In genomic region chr9:83986223-83986622, GRCh38 we compare ENCODE assay signal across 16 cellular contexts. TPM values are rescaled to one million over a fixed set of nuclear protein-coding genes. Genes with fewer than 3 reads are reported as not detected.
A peak's percentile ranks its signal among the peaks of the same experiment; 100 is the strongest.
DNase-seq lines count a peak whose midpoint lies in the region; ATAC-seq, FAIRE-seq and TF ChIP-seq lines count a peak whose summit lies in the region.
"Had no signal": no experiment of that assay in that cellular context is flagged by ENCODE, and none has a peak within 500 bp of the region (broad histone marks: within the 10 kb centered on the region; RNA-seq: fewer than 3 reads in every experiment).

No MANE protein-coding gene starts in this region.

- no peak overlapping the region for H2AK5ac ChIP-seq in mesenchymal stem cell (ENCODE audit: low read length, severe bottlenecking)

- H3K36me3 ChIP-seq in KMS-11 (ENCODE audit: insufficient read depth) (no peaks in the 10 kb centered on the region), sigmoid colon (no peaks in the 10 kb centered on the region), mesenchymal stem cell (ENCODE audit: control insufficient read depth in 1 of 2, insufficient read depth in 2 of 2, low read depth in 1 of 2, low read length in 2 of 2) (peaks cover 0 to 4% of the 10 kb centered on the region in 2 experiments)

- POLR2A ChIA-PET in A549 (lab: Yijun Ruan, JAX) = no interaction called here

- TF ChIP-seq POLR2A in A549 (IDR thresholded peaks at IDR 0.05; ENCODE audit: low read length) (no peak), sigmoid colon (IDR thresholded peaks at IDR 0.05) (no peak)

- H3K4me3 ChIP-seq in A549 (no peak overlapping the region), KMS-11 (IDR thresholded peaks at IDR 0.05; ENCODE audit: insufficient read depth, low read depth, low read length) (no peak overlapping the region), sigmoid colon (no peak overlapping the region), mesenchymal stem cell (ENCODE audit: insufficient read depth in 1 of 2, low read depth in 1 of 2, low read length in 2 of 2) (no peak overlapping the region)
- H3K4me3 ChIP-seq: upper lobe of left lung had no signal

- no peak overlapping the region for H2BK5ac ChIP-seq in mesenchymal stem cell (ENCODE audit: low read depth, low read length, poor library complexity, severe bottlenecking)

- H2BK15ac ChIP-seq in mesenchymal stem cell (ENCODE audit: low read depth, poor library complexity, severe bottlenecking) = no peak overlapping the region

- peaks cover 73% of the 10 kb centered on the region for H3K79me2 ChIP-seq in KMS-11 (ENCODE audit: insufficient read depth, low read depth)

- ATAC-seq in A549 (no peak), GM21390 (IDR thresholded peaks at IDR 0.05; ENCODE audit: unreplicated experiment) (peak; percentile 43)

- H3K27me3 ChIP-seq in KMS-11 (ENCODE audit: insufficient read depth, low read depth) (no peaks in the 10 kb centered on the region), sigmoid colon (no peaks in the 10 kb centered on the region), mesenchymal stem cell (ENCODE audit: control insufficient read depth in 1 of 2, insufficient read depth in 1 of 2, low read length in 2 of 2) (no peaks in the 10 kb centered on the region)
- H3K27me3 ChIP-seq: upper lobe of left lung had no signal

- H3K9ac ChIP-seq in KMS-11 (no peak overlapping the region), mesenchymal stem cell (ENCODE audit: low read length) (no peak overlapping the region)
- H3K9ac ChIP-seq: parathyroid adenoma had no signal

- FAIRE-seq in A549 (lab: Jason Lieb, UNC) = no peak
- FAIRE-seq: astrocyte had no signal

- no peak overlapping the region for H3K14ac ChIP-seq in mesenchymal stem cell (ENCODE audit: low read length in 2 of 2)

- TF ChIP-seq EP300 in A549 (IDR thresholded peaks at IDR 0.05) = no peak
- TF ChIP-seq EP300 in sigmoid colon (IDR thresholded peaks at IDR 0.05) = no peak

- H3K4me2 ChIP-seq in A549 = peak overlapping the region; percentile 53
- H3K4me2 ChIP-seq in KMS-11 = peak overlapping the region; percentile 8; the same call in 1 of the 2 replicates
- H3K4me2 ChIP-seq in mesenchymal stem cell (ENCODE audit: low read length, poor library complexity, severe bottlenecking) = no peak overlapping the region

- H3K4ac ChIP-seq in mesenchymal stem cell (ENCODE audit: low read depth in 1 of 2, low read length in 2 of 2) = no peak overlapping the region

- H3K18ac ChIP-seq in mesenchymal stem cell (ENCODE audit: low read depth in 1 of 2, low read length in 2 of 2) = no peak overlapping the region

- no peak overlapping the region for H2BK12ac ChIP-seq in mesenchymal stem cell (ENCODE audit: low read length in 2 of 2)

- peaks cover 28% of the 10 kb centered on the region for H3K4me1 ChIP-seq in A549
- H3K4me1 ChIP-seq in KMS-11 (ENCODE audit: low read depth, poor library complexity, severe bottlenecking) = peaks cover 50% of the 10 kb centered on the region
- peaks cover 0 to 10% (median 7%) of the 10 kb centered on the region in 4 donors for H3K4me1 ChIP-seq in sigmoid colon
- H3K4me1 ChIP-seq in mesenchymal stem cell (ENCODE audit: control insufficient read depth, insufficient read depth, low read depth, low read length) = peaks cover 8% of the 10 kb centered on the region
- H3K4me1 ChIP-seq: parathyroid adenoma had no signal

- H4K91ac ChIP-seq in mesenchymal stem cell (ENCODE audit: low read length) = no peak overlapping the region

- intact Hi-C loops in sigmoid colon (cut with DNase I) = no loop called here

- peaks cover 3% of the 10 kb centered on the region; the same call in 1 of the 2 replicates for H4K20me1 ChIP-seq in KMS-11 (ENCODE audit: insufficient read depth)

- no peak overlapping the region for H2AFZ ChIP-seq in KMS-11 (ENCODE audit: low read depth)
- H2AFZ ChIP-seq in mesenchymal stem cell (ENCODE audit: low read depth, low read length) = no peak overlapping the region
- H2AFZ ChIP-seq: parathyroid adenoma had no signal

- WGBS in A549 (ENCODE audit: missing lambda C conversion rate) = 84% methylated on average over 2 of the region's 2 CpGs
- WGBS in sigmoid colon, 2 donors = 43 to 49% methylated on average over 2 of the region's 2 CpGs
- WGBS in mesenchymal stem cell = 100% methylated on average over 2 of the region's 2 CpGs

- H3K9me3 ChIP-seq in A549 (no peaks in the 10 kb centered on the region), sigmoid colon (no peaks in the 10 kb centered on the region), mesenchymal stem cell (ENCODE audit: control insufficient read depth, low read length) (no peaks in the 10 kb centered on the region)
- H3K9me3 ChIP-seq: upper lobe of left lung had no signal

- H4K8ac ChIP-seq in mesenchymal stem cell (ENCODE audit: low read length) = no peak overlapping the region

- no peak overlapping the region for H2BK120ac ChIP-seq in mesenchymal stem cell (ENCODE audit: low read depth, low read length)

- H3K27ac ChIP-seq in A549 (peak overlapping the region in 1 of 2 experiments; percentile 29; a peak in 1 of 6 replicates), KMS-11 (no peak overlapping the region), VCaP (peak overlapping the region; percentile 79), sigmoid colon (peak overlapping the region in 1 of 4 donors; percentile 68), mesenchymal stem cell (ENCODE audit: low read length, poor library complexity, severe bottlenecking) (no peak overlapping the region), caudate nucleus (ENCODE audit: low read depth, low read length) (no peak overlapping the region)
- H3K27ac ChIP-seq: parathyroid adenoma, upper lobe of left lung had no signal

- H3K79me1 ChIP-seq in mesenchymal stem cell (replicated peaks; ENCODE audit: low read length, poor library complexity, severe bottlenecking) = peaks cover 9% of the 10 kb centered on the region

- no peak for DNase-seq in A549 (ENCODE audit: low read depth in 1 of 2, low spot score in 1 of 2)
- DNase-seq in sigmoid colon = no peak
- DNase-seq in mesenchymal stem cell = no peak
- no peak for DNase-seq in DMS 273 (lab: John Stamatoyannopoulos, UW; ENCODE audit: unreplicated experiment)
- DNase-seq in caudate nucleus (lab: John Stamatoyannopoulos, UW) = no peak
- DNase-seq: activated T-cell treated with anti-CD3 and anti-CD28 coated beads, Interleukin-2, amount 50 U/mL, for 1 hour; Calu3; H9; NCI-H1930; NCI-H774 had no signal

- CTCF ChIA-PET in A549 (lab: Yijun Ruan, JAX) = no interaction called here

- H3K23ac ChIP-seq in mesenchymal stem cell (ENCODE audit: low read length in 2 of 2) = no peak overlapping the region

- TF ChIP-seq RAD21 in A549 (conservative IDR thresholded peaks at IDR 0.05 in 1 of 2, IDR thresholded peaks at IDR 0.05 in 1 of 2) = no peak

- TF ChIP-seq CTCF in A549 (IDR thresholded peaks at IDR 0.05) (no peak), KMS-11 (conservative IDR thresholded peaks at IDR 0.05; ENCODE audit: low read depth, low read length) (no peak), VCaP (conservative IDR thresholded peaks at IDR 0.05) (no peak), sigmoid colon (IDR thresholded peaks at IDR 0.05) (no peak)

TF ChIP-seq in A549, 52 proteins besides CTCF, POLR2A, EP300 and RAD21 (continues in another document):
- TF ChIP-seq FOXS1 (CRISPR knock-in tag; IDR thresholded peaks at IDR 0.05) = no peak
- no peak for TF ChIP-seq HOXA7 (CRISPR knock-in tag; IDR thresholded peaks at IDR 0.05)
- no peak for TF ChIP-seq NR3C1 (IDR thresholded peaks at IDR 0.05)
- TF ChIP-seq HEYL (CRISPR knock-in tag; IDR thresholded peaks at IDR 0.05) = no peak
- TF ChIP-seq NFE2L2 (conservative IDR thresholded peaks at IDR 0.05; ENCODE audit: low read length) = no peak
- no peak for TF ChIP-seq KDM1A (IDR thresholded peaks at IDR 0.05; ENCODE audit: low read depth)
- no peak for TF ChIP-seq FOSB (CRISPR knock-in tag; IDR thresholded peaks at IDR 0.05)
- TF ChIP-seq ELK1 (IDR thresholded peaks at IDR 0.05; ENCODE audit: low read depth, low read length) = no peak
- TF ChIP-seq NPAS2 (CRISPR knock-in tag; IDR thresholded peaks at IDR 0.05; ENCODE audit: borderline replicate concordance) = no peak
- no peak for TF ChIP-seq HOXB13 (CRISPR knock-in tag; IDR thresholded peaks at IDR 0.05; ENCODE audit: low read depth)

RNA-seq across cellular contexts. Expression of gene RMI1, which starts 5.6 kb away (rescaled TPM):
- polyA plus RNA-seq in A549 (2011; rRNA removed) = 7.4 and 14.0 TPM in 2 replicates
- polyA plus RNA-seq in A549 (2012; cell fraction: cytosol; rRNA removed) = 2.0 TPM in 2 replicates
- polyA plus RNA-seq in A549 (2012; cell fraction: nucleus; rRNA removed) = 0.72 and 2.1 TPM in 2 replicates
- 15.2 to 17.1 TPM (median 17.0 TPM) in 3 replicates for polyA plus RNA-seq in A549 (2017; fragmentation: RNase III; extraction: RNeasy Plus Mini Kit Qiagen cat#74134 plus additional on column Dnase treatment)
- polyA minus RNA-seq in A549 (2011; rRNA and poly(A)+ RNA removed) = 4.7 and 5.9 TPM in 2 replicates
- 1 to 10 TPM; 1.4 to 3.9 (median 3.0) TPM for total RNA-seq in sigmoid colon
- polyA plus RNA-seq in sigmoid colon = 1 to 10 TPM; 5.7 to 9.0 (median 6.6) TPM
- 4.1 TPM for polyA plus RNA-seq in mesenchymal stem cell (2013, experiment 1 of 2)
- 4.1 TPM for polyA plus RNA-seq in mesenchymal stem cell (2013, experiment 2 of 2)

RNA-seq across cellular contexts. Expression of gene HNRNPK, which starts 6.2 kb away (rescaled TPM):
- polyA plus RNA-seq in A549 (2011; rRNA removed) (603 and 699 TPM in 2 replicates), A549 (2017; fragmentation: RNase III; extraction: RNeasy Plus Mini Kit Qiagen cat#74134 plus additional on column Dnase treatment) (682 to 695 TPM (median 682 TPM) in 3 replicates), sigmoid colon (100 to 1,000 TPM; 237 to 364 (median 261) TPM)
- polyA plus RNA-seq in A549 (2012; cell fraction: cytosol; rRNA removed) = 403 and 446 TPM in 2 replicates
- 468 and 521 TPM in 2 replicates for polyA plus RNA-seq in A549 (2012; cell fraction: nucleus; rRNA removed)
- polyA minus RNA-seq in A549 (2011; rRNA and poly(A)+ RNA removed) = 499 and 689 TPM in 2 replicates
- total RNA-seq in sigmoid colon = 100 to 1,000 TPM; 285 to 448 (median 395) TPM
- 352 TPM for polyA plus RNA-seq in mesenchymal stem cell (2013, experiment 1 of 2)
- polyA plus RNA-seq in mesenchymal stem cell (2013, experiment 2 of 2) = 352 TPM
